Comparison of ENCODE assay signal across 8 cellular contexts in genomic region chr1:154972517-154973343, GRCh38. TPM values are rescaled to one million over a fixed set of nuclear protein-coding genes. Genes with fewer than 3 reads are reported as not detected.
A peak's percentile ranks its signal among the peaks of the same experiment; 100 is the strongest.
DNase-seq lines count a peak whose midpoint lies in the region; ATAC-seq and TF ChIP-seq lines count a peak whose summit lies in the region.

No MANE protein-coding gene starts in this region.

- intact Hi-C loops in stomach (cut with DNase I; ENCODE audit: low total_unique reads): no loop called here

- peaks cover 11% of the 10 kb centered on the region for H3K36me3 ChIP-seq in HUES64 (ENCODE audit: insufficient read depth, low read length)
- peaks cover 3 to 23% (median 16%) of the 10 kb centered on the region in 4 donors for H3K36me3 ChIP-seq in stomach

- H3K4me1 ChIP-seq in HUES64 (ENCODE audit: insufficient read depth, low read length) (peaks cover 33% of the 10 kb centered on the region), stomach (peaks cover 53 to 73% (median 59%) of the 10 kb centered on the region in 4 donors)

- 3% methylated on average over 16 of the region's 18 CpGs for WGBS in HUES64
- 15 to 29% (median 19%) methylated on average over 18 of the region's 18 CpGs for WGBS in stomach, 5 donors

- H3K4me3 ChIP-seq in AG09309 (ENCODE audit: control insufficient read depth, low read depth, low read length) (peak overlapping the region; percentile 67), HUES64 (ENCODE audit: low read length) (peak overlapping the region; percentile 81), iPS-18c (ENCODE audit: insufficient read depth, low read depth, low read length) (peak overlapping the region; percentile 41), stomach (peak overlapping the region; percentile 64 to 70 (median 68))

- H3K9me3 ChIP-seq in HUES64 (ENCODE audit: insufficient read depth, low read depth, low read length) (no peaks in the 10 kb centered on the region), iPS-18c (ENCODE audit: control insufficient read depth, insufficient read depth, low read length) (no peaks in the 10 kb centered on the region), stomach (no peaks in the 10 kb centered on the region)

- H3K9ac ChIP-seq in HUES64 (ENCODE audit: low read depth, low read length): peak overlapping the region; percentile 90

- TF ChIP-seq CTCF in AG09309 (IDR thresholded peaks at IDR 0.05; ENCODE audit: control insufficient read depth, insufficient read depth, low read depth, low read length, missing control alignments): no peak
- TF ChIP-seq CTCF in stomach (IDR thresholded peaks at IDR 0.05): no peak

- peak; percentile 87 for DNase-seq in AG09309 (ENCODE audit: low read depth)
- peak; percentile 83 for DNase-seq in stomach
- no peak for DNase-seq in NCI-H2081 treated with DMSO at 0.1 percent for 48 hours (lab: John Stamatoyannopoulos, UW)
- no peak for DNase-seq in NCI-H1105 (lab: John Stamatoyannopoulos, UW)

- H3K27me3 ChIP-seq in HUES64 (ENCODE audit: insufficient read depth, low read length): no peaks in the 10 kb centered on the region
- H3K27me3 ChIP-seq in stomach: no peaks in the 10 kb centered on the region

- peak; percentile 67 for TF ChIP-seq EP300 in stomach (IDR thresholded peaks at IDR 0.05)

- TF ChIP-seq POLR2A in stomach (IDR thresholded peaks at IDR 0.05): no peak

- peak overlapping the region; percentile 100 for H3K27ac ChIP-seq in HUES64 (ENCODE audit: low read depth, low read length)
- H3K27ac ChIP-seq in angular gyrus (ENCODE audit: low read depth, low read length): peak overlapping the region; percentile 86
- peak overlapping the region; percentile 96 to 100 (median 99) for H3K27ac ChIP-seq in stomach

- ATAC-seq in GM21576 (IDR thresholded peaks at IDR 0.05; ENCODE audit: unreplicated experiment): no peak

RNA-seq across cellular contexts. Expression of gene CKS1B, which starts 1.8 kb away (rescaled TPM):
- 351 TPM for polyA plus RNA-seq in HUES64 (2013, experiment 1 of 2)
- polyA plus RNA-seq in HUES64 (2013, experiment 2 of 2): 391 TPM
- total RNA-seq in stomach: 10 to 100 TPM in 2 of 5 donors, 1 to 10 TPM in 3; 4.7 to 36.1 (median 5.2) TPM
- 10 to 100 TPM; 40.9 to 73.3 (median 63.9) TPM for polyA plus RNA-seq in stomach

RNA-seq across cellular contexts. Expression of gene SHC1, which starts 2.2 kb away (rescaled TPM):
- 119 TPM for polyA plus RNA-seq in HUES64 (2013, experiment 1 of 2)
- 133 TPM for polyA plus RNA-seq in HUES64 (2013, experiment 2 of 2)
- total RNA-seq in stomach: 10 to 100 TPM; 23.2 to 81.1 (median 59.6) TPM
- 10 to 100 TPM; 43.7 to 58.8 (median 56.1) TPM for polyA plus RNA-seq in stomach

RNA-seq across cellular contexts. Expression of gene FLAD1, which starts 10.4 kb away (rescaled TPM):
- 58.3 TPM for polyA plus RNA-seq in HUES64 (2013, experiment 1 of 2)
- polyA plus RNA-seq in HUES64 (2013, experiment 2 of 2): 49.8 TPM
- 10 to 100 TPM; 14.1 to 76.5 (median 54.8) TPM for total RNA-seq in stomach
- 10 to 100 TPM; 31.4 to 43.8 (median 40.4) TPM for polyA plus RNA-seq in stomach

RNA-seq across cellular contexts. Expression of gene PYGO2, which starts 11.1 kb away (rescaled TPM):
- polyA plus RNA-seq in HUES64 (2013, experiment 1 of 2): 25.9 TPM
- polyA plus RNA-seq in HUES64 (2013, experiment 2 of 2): 29.4 TPM
- total RNA-seq in stomach: 10 to 100 TPM in 4 of 5 donors, 1 to 10 TPM in 1; 8.1 to 75.3 (median 36.2) TPM
- polyA plus RNA-seq in stomach: 10 to 100 TPM; 12.2 to 19.8 (median 16.1) TPM

RNA-seq across cellular contexts. Expression of gene PBXIP1, which starts 16.8 kb away (rescaled TPM):
- 13.2 TPM for polyA plus RNA-seq in HUES64 (2013, experiment 1 of 2)
- polyA plus RNA-seq in HUES64 (2013, experiment 2 of 2): 18.5 TPM
- 100 to 1,000 TPM in 1 of 5 donors, 10 to 100 TPM in 4; 66.5 to 123 (median 81.1) TPM for total RNA-seq in stomach
- polyA plus RNA-seq in stomach: 10 to 100 TPM; 19.7 to 59.0 (median 33.4) TPM

Comparison
In these comparisons a context has a peak if more than half of its experiments do, and no peak if none do; other contexts are left out.
1. DNase-seq: peak in AG09309 (single experiment) and stomach (single experiment); none in NCI-H2081 treated with DMSO at 0.1 percent for 48 hours (single experiment) and NCI-H1105 (single experiment).
2. Peak in every context shown above with its lines, with median percentiles within 50 percentile points of each other: H3K4me3 ChIP-seq and H3K27ac ChIP-seq.